13 cellular contexts compared by ENCODE assay signal in the genomic region with DNA sequence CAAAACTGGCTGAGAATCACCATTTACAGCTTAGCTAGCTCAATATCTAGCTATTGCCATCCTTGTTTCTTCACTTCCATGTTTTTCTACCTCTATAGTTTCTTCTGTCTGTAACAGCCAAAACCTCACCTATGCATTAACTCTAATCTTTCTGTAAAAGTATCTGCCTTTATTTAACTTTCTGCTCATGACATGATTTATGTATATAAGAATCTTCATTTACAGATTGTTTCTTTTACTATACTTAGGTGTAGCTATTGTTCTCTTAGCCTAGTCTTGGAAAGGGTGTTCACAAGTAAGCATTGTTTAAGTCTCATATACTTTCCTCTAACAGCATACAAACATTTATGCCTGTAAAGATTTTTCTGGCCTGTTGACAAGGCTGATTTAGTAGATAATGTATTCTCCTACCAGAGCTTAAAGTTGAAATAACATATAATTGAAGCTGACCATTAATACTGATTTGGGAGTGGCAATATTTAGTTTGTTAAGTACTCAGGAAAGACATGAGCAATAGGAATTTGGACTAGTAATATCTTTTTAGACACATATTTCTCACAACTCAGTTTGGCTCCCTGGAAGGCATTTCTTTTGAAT. TPM values are rescaled to one million over a fixed set of nuclear protein-coding genes. Genes with fewer than 3 reads are reported as not detected.
DNase-seq lines count a peak whose midpoint lies in the region; ATAC-seq and TF ChIP-seq lines count a peak whose summit lies in the region.
"Had no signal": no experiment of that assay in that cellular context is flagged by ENCODE, and none has a peak within 500 bp of the region (broad histone marks: within the 10 kb centered on the region; RNA-seq: fewer than 3 reads in every experiment).

No MANE protein-coding gene starts in this region.

- no peaks in the 10 kb centered on the region for H3K27me3 Mint-ChIP-seq in activated naive CD4-positive, alpha-beta T cell treated with anti-CD3 and anti-CD28 coated beads, Interleukin-2, amount 50 U/mL, for 24 hours
- H3K27me3 Mint-ChIP-seq: brain had no signal

- no peak for TF ChIP-seq EP300 in esophagus muscularis mucosa (IDR thresholded peaks at IDR 0.05)

- H3K27ac Mint-ChIP-seq in activated naive CD4-positive, alpha-beta T cell treated with anti-CD3 and anti-CD28 coated beads, Interleukin-2, amount 50 U/mL, for 24 hours: peak overlapping the region; percentile 92

- H3K36me3 ChIP-seq in RWPE2 (ENCODE audit: low read depth) (no peaks in the 10 kb centered on the region), esophagus muscularis mucosa (no peaks in the 10 kb centered on the region), thoracic aorta (no peaks in the 10 kb centered on the region)
- H3K36me3 ChIP-seq: MG63 had no signal

- H3K27ac ChIP-seq in RWPE2 (ENCODE audit: poor library complexity, severe bottlenecking) (peak overlapping the region; percentile 75), esophagus muscularis mucosa (replicated peaks in 1 of 4) (peak overlapping the region; percentile 23 to 51 (median 40)), thoracic aorta (peak overlapping the region; percentile 62 to 77)

- H3K9me3 ChIP-seq in RWPE2 (ENCODE audit: severe bottlenecking) (no peaks in the 10 kb centered on the region), esophagus muscularis mucosa (no peaks in the 10 kb centered on the region), thoracic aorta (no peaks in the 10 kb centered on the region)
- H3K9me3 ChIP-seq: MG63 had no signal

- no peak for TF ChIP-seq POLR2A in esophagus muscularis mucosa (IDR thresholded peaks at IDR 0.05; ENCODE audit: low read depth)

- H3K36me3 Mint-ChIP-seq in activated naive CD4-positive, alpha-beta T cell treated with anti-CD3 and anti-CD28 coated beads, Interleukin-2, amount 50 U/mL, for 24 hours: peaks cover 10% of the 10 kb centered on the region

- intact Hi-C loops in esophagus muscularis mucosa (cut with DNase I): no loop called here

- H3K4me1 ChIP-seq in RWPE2 (ENCODE audit: insufficient read depth, poor library complexity, severe bottlenecking) (peaks cover 37% of the 10 kb centered on the region), esophagus muscularis mucosa (peaks cover 56 to 77% (median 67%) of the 10 kb centered on the region in 4 donors), thoracic aorta (ENCODE audit: control insufficient read depth in 1 of 2, low read depth in 2 of 2) (peaks cover 18 to 80% of the 10 kb centered on the region in 2 donors)

- H3K4me1 Mint-ChIP-seq in activated naive CD4-positive, alpha-beta T cell treated with anti-CD3 and anti-CD28 coated beads, Interleukin-2, amount 50 U/mL, for 24 hours: peaks cover 20% of the 10 kb centered on the region

- no peaks in the 10 kb centered on the region for H3K27me3 ChIP-seq in RWPE2 (ENCODE audit: insufficient read depth, poor library complexity, severe bottlenecking)
- H3K27me3 ChIP-seq in esophagus muscularis mucosa: no peaks in the 10 kb centered on the region
- H3K27me3 ChIP-seq in thoracic aorta (replicated peaks; ENCODE audit: insufficient read depth): no peaks in the 10 kb centered on the region
- H3K27me3 ChIP-seq: MG63 had no signal

- H3K4me3 ChIP-seq in RWPE2 (ENCODE audit: severe bottlenecking) (no peak overlapping the region), esophagus muscularis mucosa (no peak overlapping the region), thoracic aorta (no peak overlapping the region)
- H3K4me3 ChIP-seq: MG63 had no signal

- no peak for DNase-seq in activated naive CD4-positive, alpha-beta T cell treated with anti-CD3 and anti-CD28 coated beads, Interleukin-2, amount 50 U/mL, for 16 hours
- DNase-seq in RWPE2 (ENCODE audit: low spot score) (no peak), esophagus muscularis mucosa (ENCODE audit: extremely low spot score) (no peak), thoracic aorta (ENCODE audit: low spot score) (no peak), KG1 (lab: John Stamatoyannopoulos, UW) (no peak), cerebellum (ENCODE audit: low spot score) (no peak), NCI-H187 (lab: John Stamatoyannopoulos, UW) (no peak)
- DNase-seq: NCI-H446 treated with DMSO at 0.1 percent for 48 hours had no signal

- ATAC-seq in RWPE2 (ENCODE audit: low read depth): no peak
- no peak for ATAC-seq in thoracic aorta (ENCODE audit: insufficient number of reproducible peaks, low FRiP score, low read depth)
- ATAC-seq: esophagus mucosa had no signal

- no peak overlapping the region for H3K4me3 Mint-ChIP-seq in activated naive CD4-positive, alpha-beta T cell treated with anti-CD3 and anti-CD28 coated beads, Interleukin-2, amount 50 U/mL, for 24 hours
- H3K4me3 Mint-ChIP-seq: brain had no signal

- H3K9me3 Mint-ChIP-seq in activated naive CD4-positive, alpha-beta T cell treated with anti-CD3 and anti-CD28 coated beads, Interleukin-2, amount 50 U/mL, for 24 hours: no peaks in the 10 kb centered on the region

- TF ChIP-seq CTCF in RWPE2 (IDR thresholded peaks at IDR 0.05; ENCODE audit: poor library complexity, severe bottlenecking) (no peak), esophagus muscularis mucosa (IDR thresholded peaks at IDR 0.05) (no peak), thoracic aorta (IDR thresholded peaks at IDR 0.05) (no peak)

RNA-seq across cellular contexts. Expression of gene FILIP1L, which starts 9.4 kb away (rescaled TPM):
- total RNA-seq in esophagus muscularis mucosa (100 to 1,000 TPM; 120 to 134 (median 127) TPM), thoracic aorta (100 to 1,000 TPM; 270 to 279 TPM), cerebellum (5.3 TPM)
- total RNA-seq: SK-MEL-5 had no signal

Comparison
In these comparisons a context has a peak if more than half of its experiments do, and no peak if none do; other contexts are left out.
1. RNA of gene FILIP1L, which starts 9.4 kb away (total RNA-seq): 270 to 279 TPM in thoracic aorta and 120 to 134 TPM in esophagus muscularis mucosa; 5.3 TPM in cerebellum (single experiment); every median in the first group is over 10 times any median in the second.
2. Peak in every context shown above with its lines, with median percentiles within 50 percentile points of each other: H3K27ac ChIP-seq.